ENCODE assay signal across 12 cellular contexts in the genomic region with DNA sequence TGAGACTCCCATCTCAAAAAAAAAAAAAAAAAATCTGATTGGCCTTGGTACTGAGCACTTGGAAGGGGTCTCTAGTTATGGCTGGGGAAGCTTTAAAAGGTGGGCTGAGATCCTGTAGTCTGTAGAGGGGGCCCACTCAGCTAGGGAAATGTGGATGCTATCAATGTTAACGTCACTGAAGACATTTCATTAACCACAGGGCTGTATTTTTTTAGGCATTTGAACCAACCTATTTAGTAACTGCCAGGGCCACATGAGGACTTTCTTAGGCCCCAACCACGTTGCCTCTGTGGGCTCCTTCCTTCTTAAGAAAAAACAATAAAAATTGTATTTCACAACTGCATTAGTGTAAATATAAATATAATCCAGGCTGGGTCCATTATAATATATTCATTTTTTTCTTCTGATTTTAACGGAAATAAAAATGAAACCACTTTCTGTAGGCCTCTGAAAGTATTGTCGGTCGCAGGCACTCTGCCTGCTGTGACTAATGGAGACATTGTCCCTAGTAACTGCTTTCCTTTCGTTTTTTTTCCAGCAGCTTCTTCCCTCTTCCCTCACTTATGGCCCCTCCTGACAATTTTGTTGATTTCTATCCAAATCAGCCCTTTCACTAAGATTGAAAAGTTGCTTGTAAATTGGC.
A peak's percentile ranks its signal among the peaks of the same experiment; 100 is the strongest.
DNase-seq lines count a peak whose midpoint lies in the region; ATAC-seq, FAIRE-seq and TF ChIP-seq lines count a peak whose summit lies in the region.
"Had no signal": no experiment of that assay in that cellular context is flagged by ENCODE, and none has a peak within 500 bp of the region (broad histone marks: within the 10 kb centered on the region; RNA-seq: fewer than 3 reads in every experiment).

No MANE protein-coding gene starts in this region.

- no peak overlapping the region for H3K27ac Mint-ChIP-seq in progenitor cell of endocrine pancreas

- H3K36me3 ChIP-seq in SJSA1 = no peaks in the 10 kb centered on the region
- H3K36me3 ChIP-seq in A673 (ENCODE audit: insufficient read depth, low read length, poor library complexity, severe bottlenecking) = no peaks in the 10 kb centered on the region

- H3K9me3 Mint-ChIP-seq in progenitor cell of endocrine pancreas (ENCODE audit: low read depth) = peaks cover 2% of the 10 kb centered on the region
- H3K9me3 Mint-ChIP-seq: H9 had no signal

- peak; percentile 74 for FAIRE-seq in islet of Langerhans (lab: Jason Lieb, UNC)

- DNase-seq in AG20443 (ENCODE audit: low spot score) (peak; percentile 58), SJSA1 (ENCODE audit: low read depth in 1 of 2, low spot score in 2 of 2) (peak in 1 of 2 experiments; percentile 25), A673 (ENCODE audit: low spot score) (no peak), progenitor cell of endocrine pancreas (ENCODE audit: low spot score, unreplicated experiment) (no peak)
- DNase-seq in activated CD4-positive, alpha-beta T cell treated with anti-CD3 and anti-CD28 coated beads for 4 hours = no peak
- DNase-seq: H9; NCI-H2081; stimulated activated CD4-positive, alpha-beta T cell treated with anti-CD3 and anti-CD28 coated beads, Interleukin-4, amount 100 ng/mL, for 1 hour had no signal

- H3K9me3 ChIP-seq in SJSA1 (replicated peaks) (no peaks in the 10 kb centered on the region), A673 (ENCODE audit: low read depth, low read length, poor library complexity, severe bottlenecking) (no peaks in the 10 kb centered on the region)

- TF ChIP-seq CTCF in A673 (conservative IDR thresholded peaks at IDR 0.05; ENCODE audit: low read depth, low read length) (no peak), progenitor cell of endocrine pancreas (IDR thresholded peaks at IDR 0.05; ENCODE audit: unreplicated experiment) (no peak)

- no peaks in the 10 kb centered on the region for H3K27me3 ChIP-seq in SJSA1 (replicated peaks)
- H3K27me3 ChIP-seq in A673 (replicated peaks; ENCODE audit: insufficient read depth, low read depth, low read length, poor library complexity) = no peaks in the 10 kb centered on the region

- no peaks in the 10 kb centered on the region for H3K27me3 Mint-ChIP-seq in progenitor cell of endocrine pancreas

- no peak overlapping the region for H3K4me3 ChIP-seq in SJSA1
- no peak overlapping the region for H3K4me3 ChIP-seq in A673 (ENCODE audit: low read depth, low read length, poor library complexity, severe bottlenecking)

- H3K36me3 Mint-ChIP-seq in progenitor cell of endocrine pancreas (ENCODE audit: insufficient read depth) = peaks cover 1% of the 10 kb centered on the region

- ATAC-seq in GM21619 (IDR thresholded peaks at IDR 0.05; ENCODE audit: unreplicated experiment) (peak; percentile 69), GM21526 (IDR thresholded peaks at IDR 0.05; ENCODE audit: low FRiP score, unreplicated experiment) (no peak)

- H3K4me1 ChIP-seq in SJSA1 (replicated peaks) = peaks cover 42% of the 10 kb centered on the region
- H3K4me1 ChIP-seq in A673 (ENCODE audit: insufficient read depth, low read length, poor library complexity, severe bottlenecking) = no peaks in the 10 kb centered on the region

- H3K27ac ChIP-seq in SJSA1 (peak overlapping the region; percentile 63), A673 (ENCODE audit: low read depth, low read length, poor library complexity, severe bottlenecking) (no peak overlapping the region)

- POLR2A ChIA-PET in A673 (lab: Charles Lee; ENCODE audit: low non-redundant PET) = no interaction called here

- CTCF ChIA-PET in A673 (lab: Charles Lee) = no interaction called here

- no peak overlapping the region for H3K4me3 Mint-ChIP-seq in progenitor cell of endocrine pancreas (ENCODE audit: low read depth)
- H3K4me3 Mint-ChIP-seq: H9, neural crest cell had no signal

- H3K4me1 Mint-ChIP-seq in progenitor cell of endocrine pancreas (ENCODE audit: low read depth) = peaks cover 6% of the 10 kb centered on the region
- H3K4me1 Mint-ChIP-seq: neural crest cell had no signal

- no TSS peak for BruUV-seq in A673 (replicated peaks; lab: Mats Ljungman, UMichigan)

- intact Hi-C loops in A673 (cut with micrococcal nuclease; ENCODE audit: unreplicated experiment) = no loop called here
